In the genomic region with DNA sequence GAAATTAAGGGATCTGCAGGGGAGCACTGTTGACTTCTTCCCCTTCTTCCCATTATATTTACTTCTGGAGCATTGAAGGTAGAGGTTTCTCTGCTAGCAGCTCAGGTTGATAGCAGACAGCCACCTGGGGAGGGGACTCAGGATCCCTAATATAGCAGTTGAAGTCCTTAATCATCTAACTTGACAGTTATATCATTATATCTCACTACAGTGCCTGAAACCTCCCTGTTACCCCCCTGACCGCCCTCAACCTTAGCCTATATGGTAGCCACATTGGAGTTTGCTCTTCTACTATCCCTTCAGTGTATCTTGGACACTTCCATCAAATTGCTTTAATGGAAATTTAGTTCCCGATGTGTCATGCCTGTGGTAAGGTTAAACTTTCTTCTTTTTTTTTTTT, we compare ENCODE assay signal across 25 cellular contexts.
"Had no signal": no experiment of that assay in that cellular context is flagged by ENCODE, and none has a peak within 500 bp of the region (broad histone marks: within the 10 kb centered on the region; RNA-seq: fewer than 3 reads in every experiment).

No MANE protein-coding gene starts in this region.

- H3K27ac ChIP-seq: PC-9, Peyer's patch, SJCRH30 had no signal

- H3K4me1 ChIP-seq: SJCRH30 had no signal

- H3K36me3 ChIP-seq: Peyer's patch had no signal

- H3K27me3 ChIP-seq: MG63, Peyer's patch, SJCRH30 had no signal

- H3K4me3 ChIP-seq: MG63, PC-9, Peyer's patch, SJCRH30 had no signal

- ATAC-seq: HepG2, Right ventricle myocardium inferior, SK-N-SH treated with all-trans-retinoic acid at 6 μM for 48 hours had no signal

- DNase-seq: IMR-90; MG63; NCI-H1092; NCI-H1105 treated with DMSO at 0.1 percent for 48 hours; NCI-H1417 treated with DMSO at 0.1 percent for 48 hours; NCI-H146; NCI-H1694 treated with DMSO at 0.1 percent for 48 hours; NCI-H1930; NCI-H2081; NCI-H2107; NCI-H2227 treated with DMSO at 0.1 percent for 48 hours; NCI-H446; NCI-H510A; NCI-H524 treated with DMSO at 0.1 percent for 48 hours; NCI-H69; NCI-H774; NK-92 treated with Interleukin-12 subunit alpha and Interleukin-12 subunit beta, amount 100 ng/mL, for 24 hours; OCI-M1; PC-9; Peyer's patch; SHP77 treated with DMSO at 0.1 percent for 48 hours; SJCRH30 had no signal

- H3K9me3 ChIP-seq: MG63, Peyer's patch, SJCRH30 had no signal
